7 cellular contexts compared by ENCODE assay signal in the genomic region with DNA sequence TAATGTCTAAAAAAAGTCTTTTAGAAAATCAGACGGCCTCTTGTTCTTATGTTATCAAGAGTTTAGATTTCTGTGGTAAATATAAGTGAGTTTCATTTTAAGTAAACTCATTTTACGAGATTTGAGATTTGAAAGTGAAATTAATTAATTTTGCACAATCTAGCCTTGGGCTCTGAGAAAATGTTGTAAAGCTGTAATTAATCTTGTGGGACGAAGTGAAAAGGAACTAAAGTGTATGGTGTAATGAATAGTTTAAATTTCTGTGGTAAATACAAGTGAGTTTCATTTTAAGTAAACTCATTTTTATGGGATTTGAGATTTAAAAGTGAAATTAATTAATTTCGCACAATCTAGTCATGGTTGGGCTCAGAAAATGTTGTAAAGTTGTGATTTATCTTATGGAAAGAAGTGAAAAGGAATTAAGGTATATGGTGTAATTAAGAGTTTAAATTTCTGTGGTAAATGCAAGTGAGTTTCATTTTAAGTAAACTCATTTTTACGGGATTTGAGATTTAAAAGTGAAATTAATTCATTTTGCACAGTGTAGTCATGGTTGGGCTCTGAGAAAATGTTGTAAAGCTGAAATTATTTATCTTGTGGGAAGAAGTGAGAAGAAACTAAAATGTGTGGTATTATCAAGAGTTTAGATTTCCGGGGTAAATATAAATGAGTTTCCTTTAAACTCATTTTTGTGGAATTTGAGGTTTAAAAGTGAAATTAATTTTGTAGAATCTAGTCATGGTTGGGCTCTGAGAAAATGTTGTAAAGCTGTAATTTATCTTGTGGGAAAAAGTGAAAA. TPM values are rescaled to one million over a fixed set of nuclear protein-coding genes. Genes with fewer than 3 reads are reported as not detected.
DNase-seq lines count a peak whose midpoint lies in the region; ATAC-seq and TF ChIP-seq lines count a peak whose summit lies in the region.

No MANE protein-coding gene starts in this region.

- no peak for TF ChIP-seq CTCF in activated CD8-positive, alpha-beta T cell treated with anti-CD3 and anti-CD28 coated beads for 36 hours (IDR thresholded peaks at IDR 0.05)

- 46% methylated on average over 6 of the region's 6 CpGs for WGBS in right cardiac atrium

- H3K27ac ChIP-seq in right cardiac atrium (ENCODE audit: low read length) = no peak overlapping the region

- H3K4me3 Mint-ChIP-seq in activated CD8-positive, alpha-beta T cell treated with anti-CD3 and anti-CD28 coated beads for 36 hours = peak overlapping the region; percentile 76
- H3K4me3 Mint-ChIP-seq in stimulated activated effector memory CD8-positive, alpha-beta T cell treated with anti-CD3 and anti-CD28 coated beads, Interleukin-12 subunit alpha, Interleukin-12 subunit beta, amount 100 ng/mL, for 72 hours = peak overlapping the region; percentile 68

- H3K9me3 Mint-ChIP-seq in activated CD8-positive, alpha-beta T cell treated with anti-CD3 and anti-CD28 coated beads for 36 hours = no peaks in the 10 kb centered on the region
- H3K9me3 Mint-ChIP-seq in stimulated activated effector memory CD8-positive, alpha-beta T cell treated with anti-CD3 and anti-CD28 coated beads, Interleukin-12 subunit alpha, Interleukin-12 subunit beta, amount 100 ng/mL, for 72 hours = no peaks in the 10 kb centered on the region

- peak; percentile 6 for ATAC-seq in activated CD8-positive, alpha-beta T cell treated with anti-CD3 and anti-CD28 coated beads for 36 hours
- ATAC-seq in right cardiac atrium (no peak), GM21360 (IDR thresholded peaks at IDR 0.05; ENCODE audit: unreplicated experiment) (no peak), GM18517 (IDR thresholded peaks at IDR 0.05; ENCODE audit: unreplicated experiment) (no peak)
- no peak for ATAC-seq in stimulated activated effector memory CD8-positive, alpha-beta T cell treated with anti-CD3 and anti-CD28 coated beads, Interleukin-12 subunit alpha, Interleukin-12 subunit beta, amount 100 ng/mL, for 72 hours

- H3K27me3 ChIP-seq in HAP-1 (ENCODE audit: low read depth) (no peaks in the 10 kb centered on the region), right cardiac atrium (ENCODE audit: control insufficient read depth, insufficient read depth) (no peaks in the 10 kb centered on the region)

- POLR2A ChIA-PET in activated CD8-positive, alpha-beta T cell treated with anti-CD3 and anti-CD28 coated beads for 36 hours (lab: Charles Lee) = no interaction called here

- no peaks in the 10 kb centered on the region for H3K36me3 Mint-ChIP-seq in activated CD8-positive, alpha-beta T cell treated with anti-CD3 and anti-CD28 coated beads for 36 hours (ENCODE audit: low read depth)
- peaks cover 5% of the 10 kb centered on the region for H3K36me3 Mint-ChIP-seq in stimulated activated effector memory CD8-positive, alpha-beta T cell treated with anti-CD3 and anti-CD28 coated beads, Interleukin-12 subunit alpha, Interleukin-12 subunit beta, amount 100 ng/mL, for 72 hours

- H3K27ac Mint-ChIP-seq in activated CD8-positive, alpha-beta T cell treated with anti-CD3 and anti-CD28 coated beads for 36 hours = peak overlapping the region; percentile 80
- no peak overlapping the region for H3K27ac Mint-ChIP-seq in stimulated activated effector memory CD8-positive, alpha-beta T cell treated with anti-CD3 and anti-CD28 coated beads, Interleukin-12 subunit alpha, Interleukin-12 subunit beta, amount 100 ng/mL, for 72 hours

- in situ Hi-C loops in HAP-1 (cut with MboI; ENCODE audit: low sequenced_read_pairs) = no loop called here

- peak overlapping the region; percentile 63 for H3K4me3 ChIP-seq in HAP-1
- peak overlapping the region; percentile 87 for H3K4me3 ChIP-seq in right cardiac atrium (ENCODE audit: low read length)

- peaks cover 23% of the 10 kb centered on the region for H3K4me1 ChIP-seq in HAP-1
- no peaks in the 10 kb centered on the region for H3K4me1 ChIP-seq in right cardiac atrium (ENCODE audit: control insufficient read depth, insufficient read depth, low read length)

- CTCF ChIA-PET in activated CD8-positive, alpha-beta T cell treated with anti-CD3 and anti-CD28 coated beads for 36 hours (lab: Charles Lee) = no interaction called here

- H3K27me3 Mint-ChIP-seq in activated CD8-positive, alpha-beta T cell treated with anti-CD3 and anti-CD28 coated beads for 36 hours = no peaks in the 10 kb centered on the region

- H3K36me3 ChIP-seq in HAP-1 (replicated peaks) = no peaks in the 10 kb centered on the region

- H3K9me3 ChIP-seq in HAP-1 (no peaks in the 10 kb centered on the region), right cardiac atrium (ENCODE audit: control insufficient read depth, low read length) (no peaks in the 10 kb centered on the region)

- H3K4me1 Mint-ChIP-seq in activated CD8-positive, alpha-beta T cell treated with anti-CD3 and anti-CD28 coated beads for 36 hours (ENCODE audit: low read depth) = peaks cover 43% of the 10 kb centered on the region
- peaks cover 18% of the 10 kb centered on the region for H3K4me1 Mint-ChIP-seq in stimulated activated effector memory CD8-positive, alpha-beta T cell treated with anti-CD3 and anti-CD28 coated beads, Interleukin-12 subunit alpha, Interleukin-12 subunit beta, amount 100 ng/mL, for 72 hours

- intact Hi-C loops in activated CD8-positive, alpha-beta T cell treated with anti-CD3 and anti-CD28 coated beads for 36 hours (cut with micrococcal nuclease) = no loop called here
- intact Hi-C loops in right cardiac atrium (cut with DNase I) = no loop called here

- DNase-seq in HAP-1 (ENCODE audit: low spot score in 2 of 2) = peak in 1 of 2 experiments; percentile 9
- DNase-seq in activated CD8-positive, alpha-beta T cell treated with anti-CD3 and anti-CD28 coated beads for 36 hours = no peak
- no peak for DNase-seq in right cardiac atrium
- DNase-seq in stimulated activated effector memory CD8-positive, alpha-beta T cell treated with anti-CD3 and anti-CD28 coated beads, Interleukin-12 subunit alpha, Interleukin-12 subunit beta, amount 100 ng/mL, for 72 hours (ENCODE audit: low spot score in 2 of 2) = no peak
- DNase-seq in stimulated activated naive CD4-positive, alpha-beta T cell (lab: John Stamatoyannopoulos, UW) = no peak

RNA-seq across cellular contexts. Expression of gene SCML1, which starts 1.6 kb away (rescaled TPM):
- 1 to 10 TPM; 4.1 to 4.6 TPM for total RNA-seq in activated CD8-positive, alpha-beta T cell treated with anti-CD3 and anti-CD28 coated beads for 36 hours
- total RNA-seq in right cardiac atrium = 1 to 10 TPM; 6.6 to 9.1 (median 7.8) TPM
- polyA plus RNA-seq in right cardiac atrium = 7.4 TPM
